ENCODE assay signal across 8 cellular contexts in the genomic region with DNA sequence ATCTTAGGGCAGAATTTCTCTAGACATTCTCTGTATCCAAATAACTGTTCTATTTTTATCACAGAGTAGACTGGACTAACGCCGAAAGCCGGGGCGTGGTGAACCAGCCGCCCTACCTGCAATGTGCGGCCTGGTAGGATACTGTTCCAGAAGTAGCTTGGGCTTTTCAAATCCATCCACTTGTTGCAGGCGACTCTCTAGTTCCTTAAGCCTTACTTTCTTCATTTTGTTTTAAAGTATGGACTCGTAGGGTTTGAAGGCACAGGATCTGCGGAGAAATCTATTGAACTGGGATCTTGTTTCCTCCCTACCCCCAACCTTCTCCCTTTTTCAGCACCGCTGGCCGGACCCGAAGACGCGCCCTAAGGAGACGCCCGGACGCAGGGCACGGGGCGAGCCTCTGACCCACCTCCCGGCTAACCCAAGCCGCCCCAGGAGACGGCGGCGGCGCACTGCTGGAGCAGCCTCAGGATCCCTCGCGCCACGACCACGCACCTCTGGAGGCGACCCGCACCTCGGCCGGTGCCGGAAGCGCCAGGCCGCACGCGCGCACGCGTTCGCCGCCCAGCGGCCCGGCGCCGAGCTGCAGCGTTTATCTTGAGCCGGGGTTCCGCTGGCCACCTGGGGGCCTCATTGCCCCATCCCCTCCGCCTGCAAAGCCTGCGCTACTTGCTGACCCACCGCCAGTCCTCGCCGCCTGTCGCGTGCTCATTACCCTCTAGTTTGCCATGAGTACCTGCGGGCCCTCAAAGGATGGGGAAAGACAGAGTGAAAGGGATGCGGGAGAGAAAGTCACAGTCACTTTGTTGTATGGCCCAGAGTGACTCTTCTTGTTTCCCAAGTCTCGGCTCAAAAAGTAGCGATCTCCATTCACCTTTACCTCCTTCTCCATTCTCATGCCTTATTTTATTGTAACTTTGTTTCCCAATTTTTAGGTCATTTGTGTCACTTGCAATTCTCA. TPM values are rescaled to one million over a fixed set of nuclear protein-coding genes. Genes with fewer than 3 reads are reported as not detected.
A peak's percentile ranks its signal among the peaks of the same experiment; 100 is the strongest.
DNase-seq lines count a peak whose midpoint lies in the region; TF ChIP-seq lines count a peak whose summit lies in the region.

Gene METTL5, minus strand, starts transcription at position 533 of the 961 bp plus-strand sequence. Its CDS starts 308 bp downstream, at position 225.

- no peak for TF ChIP-seq EP300 in suprapubic skin (IDR thresholded peaks at IDR 0.05)

- H3K4me2 ChIP-seq in MM.1S (ENCODE audit: low read depth, low read length) = peak within 1 kb of the TSS; percentile 81

- no peaks in the 10 kb centered on the region for H3K27me3 Mint-ChIP-seq in activated naive CD4-positive, alpha-beta T cell treated with anti-CD3 and anti-CD28 coated beads, Interleukin-2, amount 10 ng/mL, durations not matched to agents 7 days and 5 days

- peaks cover 62% of the 10 kb centered on the region for H3K4me1 Mint-ChIP-seq in activated naive CD4-positive, alpha-beta T cell treated with anti-CD3 and anti-CD28 coated beads, Interleukin-2, amount 10 ng/mL, durations not matched to agents 7 days and 5 days

- CTCF ChIA-PET in activated naive CD4-positive, alpha-beta T cell treated with anti-CD3 and anti-CD28 coated beads, Interleukin-2, amount 10 ng/mL, durations not matched to agents 7 days and 5 days (lab: Charles Lee) = interaction anchor here (0.7 to 2.4 kb wide), 7 partner anchors 9 to 123 kb away, joined by 3 to 10 read pairs (median 5); partner anchors contain the start of gene SSB

- peak within 1 kb of the TSS; percentile 79 for H3K9ac ChIP-seq in MM.1S (ENCODE audit: low read length)
- peak within 1 kb of the TSS; percentile 93 for H3K9ac ChIP-seq in SK-N-MC (ENCODE audit: insufficient read length)

- no peaks in the 10 kb centered on the region for H3K36me3 ChIP-seq in MM.1S (replicated peaks; ENCODE audit: insufficient read depth, low read length)
- H3K36me3 ChIP-seq in SK-N-MC (ENCODE audit: insufficient read depth, low read length) = peaks cover 22% of the 10 kb centered on the region
- H3K36me3 ChIP-seq in neutrophil = peaks cover 5% of the 10 kb centered on the region
- H3K36me3 ChIP-seq in suprapubic skin = peaks cover 6% of the 10 kb centered on the region

- H3K27ac Mint-ChIP-seq in activated naive CD4-positive, alpha-beta T cell treated with anti-CD3 and anti-CD28 coated beads, Interleukin-2, amount 10 ng/mL, durations not matched to agents 7 days and 5 days = peak within 1 kb of the TSS; percentile 86

- H3K4me3 ChIP-seq in MM.1S (ENCODE audit: low read length) = peak within 1 kb of the TSS; percentile 91
- peak within 1 kb of the TSS; percentile 97 for H3K4me3 ChIP-seq in SK-N-MC
- H3K4me3 ChIP-seq in neutrophil (ENCODE audit: low read depth in 1 of 2, low read length in 1 of 2) = peak within 1 kb of the TSS; percentile 70 to 88
- peak within 1 kb of the TSS; percentile 87 for H3K4me3 ChIP-seq in suprapubic skin

- WGBS in suprapubic skin = 1% methylated on average over 50 of the region's 61 CpGs

- peak within 1 kb of the TSS; percentile 82 for H3K4me3 Mint-ChIP-seq in activated naive CD4-positive, alpha-beta T cell treated with anti-CD3 and anti-CD28 coated beads, Interleukin-2, amount 10 ng/mL, durations not matched to agents 7 days and 5 days

- H3K4me1 ChIP-seq in MM.1S (ENCODE audit: low read length) (peaks cover 16% of the 10 kb centered on the region), neutrophil (ENCODE audit: control insufficient read depth in 1 of 2, insufficient read depth in 1 of 2, low read depth in 1 of 2, low read length in 1 of 2) (peaks cover 30 to 33% of the 10 kb centered on the region in 2 experiments), suprapubic skin (peaks cover 44% of the 10 kb centered on the region)

- peak; percentile 98 for TF ChIP-seq CTCF in MM.1S (IDR thresholded peaks at IDR 0.05; ENCODE audit: low read length)
- TF ChIP-seq CTCF in neutrophil (IDR thresholded peaks at IDR 0.05) = peak; percentile 94
- peak; percentile 78 to 99 for TF ChIP-seq CTCF in suprapubic skin (IDR thresholded peaks at IDR 0.05)

- H3K79me2 ChIP-seq in MM.1S (ENCODE audit: low read length) = peaks cover 54% of the 10 kb centered on the region

- no peaks in the 10 kb centered on the region for H3K9me3 ChIP-seq in MM.1S (replicated peaks; ENCODE audit: insufficient read depth, low read length)
- no peaks in the 10 kb centered on the region for H3K9me3 ChIP-seq in SK-N-MC (ENCODE audit: low read depth, low read length)
- no peaks in the 10 kb centered on the region for H3K9me3 ChIP-seq in neutrophil
- H3K9me3 ChIP-seq in suprapubic skin = no peaks in the 10 kb centered on the region

- peaks cover 24% of the 10 kb centered on the region for H3K36me3 Mint-ChIP-seq in activated naive CD4-positive, alpha-beta T cell treated with anti-CD3 and anti-CD28 coated beads, Interleukin-2, amount 10 ng/mL, durations not matched to agents 7 days and 5 days

- H3K9me2 ChIP-seq in MM.1S (replicated peaks; ENCODE audit: insufficient read depth, low read length) = no peaks in the 10 kb centered on the region

- H3F3A ChIP-seq in MM.1S (ENCODE audit: insufficient read depth, low read length) = 0 out of 2 replicates have a peak, but pooled peaks cover 5% of the 10 kb centered on the region

- peak; percentile 94 for DNase-seq in GM03348 (ENCODE audit: low spot score)
- DNase-seq in HCEC 1CT = peak; percentile 81
- peak; percentile 83 for DNase-seq in MM.1S
- DNase-seq in SK-N-MC (ENCODE audit: low read depth, low spot score) = no peak
- DNase-seq in activated naive CD4-positive, alpha-beta T cell treated with anti-CD3 and anti-CD28 coated beads, Interleukin-2, amount 10 ng/mL, durations not matched to agents 7 days and 5 days = peak; percentile 82
- DNase-seq in germinal center (ENCODE audit: low spot score) = peak; percentile 88
- peak; percentile 83 to 88 for DNase-seq in suprapubic skin (ENCODE audit: low spot score in 2 of 2)

- H3K27ac ChIP-seq in MM.1S (ENCODE audit: low read length) (peak within 1 kb of the TSS; percentile 35; the same call in 1 of the 2 replicates), SK-N-MC (no peak within 1 kb of the TSS), neutrophil (peak within 1 kb of the TSS; percentile 64), suprapubic skin (peak within 1 kb of the TSS; percentile 85)

- TF ChIP-seq POLR2A in suprapubic skin (IDR thresholded peaks at IDR 0.05) = peak in 1 of 2 donors; percentile 35

- peaks cover 7% of the 10 kb centered on the region for H4K20me1 ChIP-seq in MM.1S (ENCODE audit: insufficient read depth, low read length)

- peak within 1 kb of the TSS; percentile 92 for H2AFZ ChIP-seq in MM.1S (ENCODE audit: low read length)

- no peaks in the 10 kb centered on the region for H3K9me3 Mint-ChIP-seq in activated naive CD4-positive, alpha-beta T cell treated with anti-CD3 and anti-CD28 coated beads, Interleukin-2, amount 10 ng/mL, durations not matched to agents 7 days and 5 days

- H3K27me3 ChIP-seq in MM.1S (replicated peaks; ENCODE audit: insufficient read depth, low read length) (no peaks in the 10 kb centered on the region), neutrophil (no peaks in the 10 kb centered on the region), suprapubic skin (no peaks in the 10 kb centered on the region)

RNA-seq across cellular contexts. Expression of gene METTL5, which starts in this region (rescaled TPM):
- total RNA-seq in suprapubic skin = 10 to 100 TPM; 34.8 to 43.9 (median 41.2) TPM
